25 cellular contexts compared by ENCODE assay signal in the genomic region with DNA sequence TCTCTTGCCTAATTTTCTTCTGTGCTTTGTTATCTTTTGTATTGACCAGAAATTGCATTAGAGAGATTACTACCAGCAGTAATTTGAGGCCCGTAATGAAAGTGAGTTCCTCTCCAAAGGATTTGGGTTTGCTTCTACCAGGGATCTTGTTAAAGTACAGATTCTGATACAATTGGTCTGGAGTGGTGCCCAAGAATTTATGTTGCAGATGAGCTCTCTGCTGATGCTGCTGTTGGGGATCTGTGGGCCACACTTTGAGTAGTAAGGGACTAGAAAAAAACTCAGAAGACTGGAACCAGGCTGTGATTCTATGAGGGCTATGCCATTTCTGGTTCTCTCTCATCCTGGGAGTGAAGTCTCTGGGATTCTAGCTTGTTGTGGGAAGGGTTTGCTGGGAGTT.
"Had no signal": no experiment of that assay in that cellular context is flagged by ENCODE, and none has a peak within 500 bp of the region (broad histone marks: within the 10 kb centered on the region; RNA-seq: fewer than 3 reads in every experiment).

No MANE protein-coding gene starts in this region.

- H3K4me2 ChIP-seq: KMS-11 had no signal

- H3K27ac ChIP-seq: adrenal gland, KMS-11, Peyer's patch, SJSA1, VCaP had no signal

- H3K4me3 Mint-ChIP-seq: activated CD4-positive, alpha-beta T cell treated with anti-CD3 and anti-CD28 coated beads for 36 hours; activated CD8-positive, alpha-beta T cell treated with anti-CD3 and anti-CD28 coated beads for 36 hours; activated naive CD4-positive, alpha-beta T cell treated with anti-CD3 and anti-CD28 coated beads, Interleukin-2, amount 10 ng/mL, durations not matched to agents 7 days and 5 days; activated naive CD8-positive, alpha-beta T cell treated with anti-CD3 and anti-CD28 coated beads for 36 hours; activated T-cell treated with anti-CD3 and anti-CD28 coated beads, Interleukin-2, amount 50 U/mL, for 72 hours; T-cell had no signal

- H3K36me3 Mint-ChIP-seq: activated naive CD4-positive, alpha-beta T cell treated with anti-CD3 and anti-CD28 coated beads, Interleukin-2, amount 10 ng/mL, durations not matched to agents 7 days and 5 days; activated naive CD8-positive, alpha-beta T cell treated with anti-CD3 and anti-CD28 coated beads for 36 hours; T-cell had no signal

- H3K9me3 ChIP-seq: adrenal gland, Peyer's patch, SJSA1 had no signal

- H3K9me3 Mint-ChIP-seq: activated CD8-positive, alpha-beta T cell treated with anti-CD3 and anti-CD28 coated beads for 36 hours; activated naive CD4-positive, alpha-beta T cell treated with anti-CD3 and anti-CD28 coated beads, Interleukin-2, amount 10 ng/mL, durations not matched to agents 7 days and 5 days; activated naive CD8-positive, alpha-beta T cell treated with anti-CD3 and anti-CD28 coated beads for 36 hours; activated T-cell treated with anti-CD3 and anti-CD28 coated beads, Interleukin-2, amount 50 U/mL, for 72 hours; activated T-helper 2 cell treated with anti-CD3 and anti-CD28 coated beads, Interferon-gamma antibody, Interleukin-2, Interleukin-4, amounts not matched to agents 10 μg/mL and 5 μg/mL and 100 μg/mL, durations not matched to agents 14 hours and 24 hours and 36 hours; T-cell had no signal

- H3K9ac ChIP-seq: KMS-11 had no signal

- H3K27ac Mint-ChIP-seq: activated CD4-positive, alpha-beta T cell treated with anti-CD3 and anti-CD28 coated beads for 36 hours; activated CD8-positive, alpha-beta T cell treated with anti-CD3 and anti-CD28 coated beads for 36 hours; activated naive CD4-positive, alpha-beta T cell treated with anti-CD3 and anti-CD28 coated beads, Interleukin-2, amount 10 ng/mL, durations not matched to agents 7 days and 5 days; activated naive CD8-positive, alpha-beta T cell treated with anti-CD3 and anti-CD28 coated beads for 36 hours; activated T-cell treated with anti-CD3 and anti-CD28 coated beads, Interleukin-2, amount 50 U/mL, for 72 hours; activated T-helper 2 cell treated with anti-CD3 and anti-CD28 coated beads, Interferon-gamma antibody, Interleukin-2, Interleukin-4, amounts not matched to agents 10 μg/mL and 5 μg/mL and 100 μg/mL, durations not matched to agents 14 hours and 24 hours and 36 hours; T-cell had no signal

- H3K4me3 ChIP-seq: adrenal gland, Peyer's patch, SJSA1 had no signal

- H3K4me1 ChIP-seq: adrenal gland, Peyer's patch had no signal

- H3K27me3 ChIP-seq: adrenal gland, Peyer's patch, SJSA1 had no signal

- H3K36me3 ChIP-seq: adrenal gland, Peyer's patch, SJSA1 had no signal

- DNase-seq: activated CD4-positive, alpha-beta T cell treated with anti-CD3 and anti-CD28 coated beads for 36 hours; activated CD4-positive, CD25-positive, alpha-beta regulatory T cell; activated CD8-positive, alpha-beta memory T cell treated with anti-CD3 and anti-CD28 coated beads, Interleukin-2, amount 50 U/mL, for 4 hours; activated CD8-positive, alpha-beta T cell treated with anti-CD3 and anti-CD28 coated beads for 36 hours; activated gamma-delta T cell treated with Interleukin-2 at 50 U/mL for 16 hours; activated naive CD4-positive, alpha-beta T cell treated with anti-CD3 and anti-CD28 coated beads, Interleukin-2, amount 10 ng/mL, durations not matched to agents 7 days and 5 days; activated naive CD8-positive, alpha-beta T cell treated with anti-CD3 and anti-CD28 coated beads for 36 hours; activated T-cell treated with anti-CD3 and anti-CD28 coated beads, Interleukin-2, amount 50 U/mL, for 72 hours; anterior cingulate cortex; MV-4-11; NCI-H1105; NCI-H1436; NCI-H1694 treated with DMSO at 0.1 percent for 48 hours; NCI-H2029 treated with DMSO at 0.1 percent for 48 hours; NCI-H510A treated with DMSO at 0.1 percent for 48 hours; NCI-H69; Peyer's patch; SHP77; T-cell; T-helper 2 cell had no signal

- H3K27me3 Mint-ChIP-seq: activated CD4-positive, alpha-beta T cell treated with anti-CD3 and anti-CD28 coated beads for 36 hours; activated CD8-positive, alpha-beta T cell treated with anti-CD3 and anti-CD28 coated beads for 36 hours had no signal

- H3K4me1 Mint-ChIP-seq: T-cell had no signal
